Comparison of ENCODE assay signal across 22 cellular contexts in the genomic region with DNA sequence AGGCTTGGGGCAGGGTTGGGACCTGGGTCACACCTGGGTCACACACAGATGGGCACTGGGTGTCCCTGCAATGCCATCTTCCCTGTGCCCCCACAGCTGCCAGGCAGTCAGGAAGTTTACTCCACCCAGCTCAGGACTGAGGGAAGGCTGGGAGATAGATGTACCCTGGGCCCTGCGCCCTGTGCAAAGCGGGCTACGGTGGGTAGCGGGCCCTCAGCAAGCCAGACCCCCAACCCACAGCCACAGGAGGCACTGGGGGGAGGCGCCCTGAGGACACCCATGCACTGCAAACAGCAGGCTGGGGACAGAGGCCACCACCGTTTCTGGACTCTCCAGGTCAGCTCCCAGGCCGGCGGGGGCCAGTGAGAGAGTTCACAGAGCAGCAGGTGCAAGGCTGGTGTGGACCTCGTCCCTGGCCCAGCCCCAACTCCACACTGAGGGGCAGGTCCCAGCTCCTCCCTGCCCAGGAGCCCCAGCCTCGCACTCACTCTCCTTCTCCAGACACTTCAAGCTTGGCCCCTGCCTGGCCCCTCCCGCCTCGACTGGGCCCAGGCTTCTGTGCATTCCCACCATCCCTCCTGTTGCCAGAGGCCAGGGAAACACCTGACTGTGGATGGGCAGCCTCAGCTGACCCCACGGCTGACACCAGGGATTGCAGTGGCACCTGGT. TPM values are rescaled to one million over a fixed set of nuclear protein-coding genes. Genes with fewer than 3 reads are reported as not detected.
DNase-seq lines count a peak whose midpoint lies in the region; ATAC-seq and TF ChIP-seq lines count a peak whose summit lies in the region.
"Had no signal": no experiment of that assay in that cellular context is flagged by ENCODE, and none has a peak within 500 bp of the region (broad histone marks: within the 10 kb centered on the region; RNA-seq: fewer than 3 reads in every experiment).

No MANE protein-coding gene starts in this region.

- peaks cover 32% of the 10 kb centered on the region for H3K4me1 ChIP-seq in mucosa of descending colon (ENCODE audit: low read depth)
- H3K4me1 ChIP-seq in aorta (ENCODE audit: control insufficient read depth in 1 of 2, insufficient read depth in 2 of 2, low read length in 2 of 2) = no peaks in the 10 kb centered on the region
- H3K4me1 ChIP-seq: prostate gland had no signal

- H3K4me3 ChIP-seq in mucosa of descending colon (no peak overlapping the region), aorta (ENCODE audit: low read length in 2 of 2) (no peak overlapping the region)
- H3K4me3 ChIP-seq: prostate gland, suprapubic skin had no signal

- H3K4me3 Mint-ChIP-seq in central memory CD8-positive, alpha-beta T cell = peak overlapping the region; percentile 50
- no peak overlapping the region for H3K4me3 Mint-ChIP-seq in activated naive CD8-positive, alpha-beta T cell treated with anti-CD3 and anti-CD28 coated beads, Interleukin-2, amount 50 U/mL, for 24 hours
- H3K4me3 Mint-ChIP-seq: nephron had no signal

- no peaks in the 10 kb centered on the region for H3K9me3 Mint-ChIP-seq in central memory CD8-positive, alpha-beta T cell
- H3K9me3 Mint-ChIP-seq in activated naive CD8-positive, alpha-beta T cell treated with anti-CD3 and anti-CD28 coated beads, Interleukin-2, amount 50 U/mL, for 24 hours = no peaks in the 10 kb centered on the region
- H3K9me3 Mint-ChIP-seq: CD4-positive, CD25-positive, alpha-beta regulatory T cell; nephron had no signal

- DNase-seq in left ventricle myocardium superior (peak; percentile 38), Right ventricle myocardium superior (no peak), mucosa of descending colon (peak in 2 of 3 donors; percentile 9 to 55), aorta (peak; percentile 47 to 75), NCI-H187 treated with DMSO at 0.1 percent for 48 hours (lab: John Stamatoyannopoulos, UW) (no peak)
- no peak for DNase-seq in central memory CD8-positive, alpha-beta T cell (ENCODE audit: low spot score in 2 of 2)
- DNase-seq in activated naive CD8-positive, alpha-beta T cell treated with anti-CD3 and anti-CD28 coated beads, Interleukin-2, amount 50 U/mL, for 24 hours = no peak
- no peak for DNase-seq in activated naive CD4-positive, alpha-beta T cell treated with anti-CD3 and anti-CD28 coated beads, Interleukin-2, amount 50 U/mL, for 16 hours
- DNase-seq: activated CD4-positive, alpha-beta T cell treated with anti-CD3 and anti-CD28 coated beads, Interleukin-2, amount 50 U/mL, for 1 hour; activated gamma-delta T cell treated with Interleukin-2 at 50 U/mL for 16 hours; anterior cingulate cortex; CD4-positive, CD25-positive, alpha-beta regulatory T cell; hippocampal formation; KBM-7; mesendoderm; NCI-H2081 had no signal

- H3K27me3 ChIP-seq in aorta (ENCODE audit: control insufficient read depth in 1 of 2, insufficient read depth in 2 of 2, low read length in 1 of 2) = no peaks in the 10 kb centered on the region

- no peaks in the 10 kb centered on the region for H3K27me3 Mint-ChIP-seq in central memory CD8-positive, alpha-beta T cell
- H3K27me3 Mint-ChIP-seq in activated naive CD8-positive, alpha-beta T cell treated with anti-CD3 and anti-CD28 coated beads, Interleukin-2, amount 50 U/mL, for 24 hours = peaks cover 3% of the 10 kb centered on the region

- H3K27ac Mint-ChIP-seq in central memory CD8-positive, alpha-beta T cell (ENCODE audit: low read depth) = peak overlapping the region; percentile 92
- H3K27ac Mint-ChIP-seq in activated naive CD8-positive, alpha-beta T cell treated with anti-CD3 and anti-CD28 coated beads, Interleukin-2, amount 50 U/mL, for 24 hours = no peak overlapping the region
- H3K27ac Mint-ChIP-seq: CD4-positive, CD25-positive, alpha-beta regulatory T cell; nephron had no signal

- peak; percentile 8 for ATAC-seq in left ventricle myocardium superior
- no peak for ATAC-seq in Right ventricle myocardium superior (ENCODE audit: poor library complexity)
- no peak for ATAC-seq in central memory CD8-positive, alpha-beta T cell (replicated peaks; ENCODE audit: extremely low read depth, poor library complexity, severe bottlenecking)
- ATAC-seq in mucosa of descending colon = no peak
- no peak for ATAC-seq in aorta (ENCODE audit: low FRiP score)
- no peak for ATAC-seq in activated naive CD8-positive, alpha-beta T cell treated with anti-CD3 and anti-CD28 coated beads, Interleukin-2, amount 50 U/mL, for 24 hours

- peaks cover 64% of the 10 kb centered on the region for H3K36me3 Mint-ChIP-seq in central memory CD8-positive, alpha-beta T cell (ENCODE audit: insufficient read depth)
- H3K36me3 Mint-ChIP-seq in activated naive CD8-positive, alpha-beta T cell treated with anti-CD3 and anti-CD28 coated beads, Interleukin-2, amount 50 U/mL, for 24 hours (ENCODE audit: low read depth) = no peaks in the 10 kb centered on the region

- peaks cover 30% of the 10 kb centered on the region for H3K4me1 Mint-ChIP-seq in central memory CD8-positive, alpha-beta T cell
- peaks cover 8% of the 10 kb centered on the region for H3K4me1 Mint-ChIP-seq in activated naive CD8-positive, alpha-beta T cell treated with anti-CD3 and anti-CD28 coated beads, Interleukin-2, amount 50 U/mL, for 24 hours
- H3K4me1 Mint-ChIP-seq: nephron had no signal

- H3K36me3 ChIP-seq in mucosa of descending colon (ENCODE audit: low read depth) (no peaks in the 10 kb centered on the region), aorta (ENCODE audit: control insufficient read depth in 1 of 2, insufficient read depth in 2 of 2, low read length in 1 of 2) (no peaks in the 10 kb centered on the region)
- H3K36me3 ChIP-seq: prostate gland had no signal

- WGBS in aorta, 2 donors = 65 to 74% methylated on average over 12 to 13 of the region's 13 CpGs

- no peak for TF ChIP-seq CTCF in mucosa of descending colon (IDR thresholded peaks at IDR 0.05)

- no peak overlapping the region for H3K27ac ChIP-seq in aorta (ENCODE audit: low read depth in 1 of 2, low read length in 2 of 2)
- H3K27ac ChIP-seq: prostate gland, suprapubic skin had no signal

- H3K9me3 ChIP-seq in mucosa of descending colon (no peaks in the 10 kb centered on the region), aorta (ENCODE audit: control insufficient read depth, low read length) (no peaks in the 10 kb centered on the region)
- H3K9me3 ChIP-seq: prostate gland, suprapubic skin had no signal

- intact Hi-C loops in left ventricle myocardium superior (cut with micrococcal nuclease) (no loop called here), Right ventricle myocardium superior (cut with DNase I) (no loop called here), mucosa of descending colon (cut with DNase I, micrococcal nuclease) (no loop called here), aorta (cut with DNase I) (no loop called here)

RNA-seq across cellular contexts. Expression of gene DUSP8, which starts 4.9 kb away (rescaled TPM):
- 7.7 TPM for total RNA-seq in left ventricle myocardium superior
- total RNA-seq in Right ventricle myocardium superior = 7.7 TPM
- total RNA-seq in mucosa of descending colon = 10 to 100 TPM; 28.2 to 31.7 (median 28.5) TPM
- total RNA-seq in aorta = 10 to 100 TPM in 1 of 2 donors, 1 to 10 TPM in 1; 9.4 to 39.3 TPM
- 1 to 10 TPM; 2.3 to 6.5 TPM for polyA plus RNA-seq in aorta

RNA-seq across cellular contexts. Expression of gene KRTAP5-1, which starts 17.9 kb away (rescaled TPM):
- total RNA-seq in left ventricle myocardium superior = not detected
- not detected for total RNA-seq in Right ventricle myocardium superior
- total RNA-seq in mucosa of descending colon = not detected
- not detected for total RNA-seq in aorta
- polyA plus RNA-seq in aorta = not detected
- total RNA-seq: CD4-positive, CD25-positive, alpha-beta regulatory T cell; cerebellum; NCI-H460; prostate gland had no signal
- polyA plus RNA-seq: CD4-positive, CD25-positive, alpha-beta regulatory T cell; keratinocyte had no signal

RNA-seq across cellular contexts. Expression of gene KRTAP5-2, which starts 30.9 kb away (rescaled TPM):
- not detected for total RNA-seq in left ventricle myocardium superior
- not detected for total RNA-seq in Right ventricle myocardium superior
- not detected for total RNA-seq in mucosa of descending colon
- not detected for total RNA-seq in aorta
- polyA plus RNA-seq in aorta = not detected
- total RNA-seq: cerebellum, NCI-H460, prostate gland had no signal
- polyA plus RNA-seq: CD4-positive, CD25-positive, alpha-beta regulatory T cell; keratinocyte had no signal

RNA-seq across cellular contexts. Expression of gene KRTAP5-3, which starts 41.1 kb away (rescaled TPM):
- total RNA-seq in left ventricle myocardium superior (not detected), Right ventricle myocardium superior (not detected), mucosa of descending colon (not detected), aorta (not detected)
- not detected for polyA plus RNA-seq in aorta
- total RNA-seq: CD4-positive, CD25-positive, alpha-beta regulatory T cell; cerebellum; NCI-H460; prostate gland had no signal
- polyA plus RNA-seq: CD4-positive, CD25-positive, alpha-beta regulatory T cell; keratinocyte had no signal

RNA-seq across cellular contexts. Expression of gene KRTAP5-4, which starts 54.8 kb away (rescaled TPM):
- total RNA-seq in left ventricle myocardium superior (not detected), Right ventricle myocardium superior (not detected), mucosa of descending colon (not detected), aorta (not detected)
- not detected for polyA plus RNA-seq in aorta
- total RNA-seq: CD4-positive, CD25-positive, alpha-beta regulatory T cell; cerebellum; NCI-H460; prostate gland had no signal
- polyA plus RNA-seq: CD4-positive, CD25-positive, alpha-beta regulatory T cell; keratinocyte had no signal

Comparison
In these comparisons a context has a peak if more than half of its experiments do, and no peak if none do; other contexts are left out.
1. DNase-seq: peak in left ventricle myocardium superior (single experiment), mucosa of descending colon (2 of 3) and aorta (2 of 2); none in Right ventricle myocardium superior (single experiment), central memory CD8-positive, alpha-beta T cell (0 of 2), activated naive CD8-positive, alpha-beta T cell treated with anti-CD3 and anti-CD28 coated beads, Interleukin-2, amount 50 U/mL, for 24 hours (single experiment), NCI-H187 treated with DMSO at 0.1 percent for 48 hours (single experiment) and activated naive CD4-positive, alpha-beta T cell treated with anti-CD3 and anti-CD28 coated beads, Interleukin-2, amount 50 U/mL, for 16 hours (single experiment).